Comparison of ENCODE assay signal across 8 cellular contexts in genomic region chr15:85639752-85640381, GRCh38.
DNase-seq lines count a peak whose midpoint lies in the region; ATAC-seq and TF ChIP-seq lines count a peak whose summit lies in the region.

No MANE protein-coding gene starts in this region.

- POLR2A ChIA-PET in T-cell (lab: Charles Lee), result no interaction called here

- no peak overlapping the region for H3K4me3 ChIP-seq in left lung

- ATAC-seq in GM21786 (IDR thresholded peaks at IDR 0.05; ENCODE audit: unreplicated experiment) (peak; percentile 69), T-helper 17 cell (no peak), left lung (peak; percentile 64), T-cell (replicated peaks in 1 of 4) (no peak)

- H3K27me3 Mint-ChIP-seq in T-helper 17 cell (no peaks in the 10 kb centered on the region), T-cell (no peaks in the 10 kb centered on the region)

- TF ChIP-seq CTCF in left lung (IDR thresholded peaks at IDR 0.05), result no peak

- H3K36me3 Mint-ChIP-seq in T-helper 17 cell (ENCODE audit: low read depth), result peaks cover 3% of the 10 kb centered on the region
- H3K36me3 Mint-ChIP-seq in T-cell, result peaks cover 46% of the 10 kb centered on the region

- H3K27ac Mint-ChIP-seq in T-helper 17 cell (peak overlapping the region; percentile 21), T-cell (no peak overlapping the region)

- DNase-seq in EL, result peak; percentile 65
- no peak for DNase-seq in T-helper 17 cell
- DNase-seq in left lung, result no peak
- no peak for DNase-seq in HK-2 (ENCODE audit: unreplicated experiment)
- no peak for DNase-seq in putamen (ENCODE audit: low spot score)
- no peak for DNase-seq in T-cell
- DNase-seq in superior temporal gyrus (ENCODE audit: extremely low spot score), result no peak

- H3K9me3 ChIP-seq in T-helper 17 cell (ENCODE audit: control insufficient read depth, low read length, poor library complexity, severe bottlenecking) (no peaks in the 10 kb centered on the region), left lung (no peaks in the 10 kb centered on the region)

- H3K4me1 ChIP-seq in left lung, result peaks cover 10 to 60% of the 10 kb centered on the region in 2 donors

- H3K4me1 Mint-ChIP-seq in T-helper 17 cell (peaks cover 32% of the 10 kb centered on the region), T-cell (peaks cover 32 to 46% (median 40%) of the 10 kb centered on the region in 3 donors)

- intact Hi-C loops in left lung (cut with DNase I), result no loop called here

- H3K9me3 Mint-ChIP-seq in T-cell, result no peaks in the 10 kb centered on the region

- peak overlapping the region in 1 of 2 donors; percentile 13 for H3K27ac ChIP-seq in left lung

- CTCF ChIA-PET in T-cell (lab: Charles Lee), result interaction anchor here in 1 of 2 donors (1.3 kb wide), 1 partner anchor 15 kb away, joined by 3 read pairs; no protein-coding TSS in a partner anchor

- H3K27me3 ChIP-seq in left lung, result no peaks in the 10 kb centered on the region

- H3K4me3 Mint-ChIP-seq in T-helper 17 cell (no peak overlapping the region), T-cell (no peak overlapping the region)

- peaks cover 0 to 68% of the 10 kb centered on the region in 2 donors for H3K36me3 ChIP-seq in left lung

Comparison
In these comparisons a context has a peak if more than half of its experiments do, and no peak if none do; other contexts are left out.
1. ATAC-seq: peak in GM21786 (single experiment) and left lung (single experiment); none in T-helper 17 cell (single experiment) and T-cell (0 of 4).